ENCODE assay signal across 15 cellular contexts in genomic region chr5:172896465-172896864, GRCh38.
A peak's percentile ranks its signal among the peaks of the same experiment; 100 is the strongest.
DNase-seq lines count a peak whose midpoint lies in the region; ATAC-seq, FAIRE-seq and TF ChIP-seq lines count a peak whose summit lies in the region.
"Had no signal": no experiment of that assay in that cellular context is flagged by ENCODE, and none has a peak within 500 bp of the region (broad histone marks: within the 10 kb centered on the region; RNA-seq: fewer than 3 reads in every experiment).

No MANE protein-coding gene starts in this region.

- H4K20me1 ChIP-seq in K562 (replicated peaks; ENCODE audit: control insufficient read depth, insufficient read depth, low read length) (no peaks in the 10 kb centered on the region), smooth muscle cell (ENCODE audit: low read depth) (no peaks in the 10 kb centered on the region), neural progenitor cell (ENCODE audit: low read depth) (peaks cover 40% of the 10 kb centered on the region)

- H3K4me2 ChIP-seq in K562 (ENCODE audit: insufficient read depth, low read length) (no peak overlapping the region), smooth muscle cell (peak overlapping the region; percentile 68), neural progenitor cell (no peak overlapping the region)

- in situ Hi-C loops in K562 (cut with MboI) = no loop called here

- intact Hi-C loops in CD14-positive monocyte (cut with micrococcal nuclease) = no loop called here
- intact Hi-C loops in K562 (cut with micrococcal nuclease) = no loop called here

- no peak for DNase-seq in CD14-positive monocyte (ENCODE audit: low spot score)
- no peak for DNase-seq in K562 (ENCODE audit: extremely low read depth in 1 of 4, low spot score in 3 of 4)
- DNase-seq in smooth muscle cell (lab: John Stamatoyannopoulos, UW; ENCODE audit: unreplicated experiment) = no peak
- no peak for DNase-seq in neural progenitor cell (ENCODE audit: low spot score)
- DNase-seq in GM10266 (ENCODE audit: extremely low spot score) = no peak
- no peak for DNase-seq in SW480 (ENCODE audit: low spot score)
- DNase-seq: immature natural killer cell, occipital lobe, SIG-M5, WERI-Rb-1 had no signal

- TF ChIP-seq POLR2A in K562 (conservative IDR thresholded peaks at IDR 0.05) = no peak

- H3K27ac ChIP-seq in K562 (ENCODE audit: extremely low read depth, low read depth, low read length) (no peak overlapping the region), liver (ENCODE audit: low read depth in 1 of 2, low read length in 2 of 2) (peak overlapping the region; percentile 87 to 96), smooth muscle cell (ENCODE audit: low read depth) (peak overlapping the region; percentile 99), neural progenitor cell (no peak overlapping the region)
- H3K27ac ChIP-seq: C4-2B, WERI-Rb-1 had no signal

- no TSS peak for BruUV-seq in K562 (replicated peaks; lab: Mats Ljungman, UMichigan)

- H3K36me3 ChIP-seq in K562 (ENCODE audit: control insufficient read depth, insufficient read depth, low read length) = peaks cover 25% of the 10 kb centered on the region; the same call in 2 of the 3 replicates
- H3K36me3 ChIP-seq in liver (ENCODE audit: control insufficient read depth in 4 of 4, insufficient read depth in 3 of 4, low read depth in 1 of 4, low read length in 3 of 4) = peaks cover 0 to 2% (median 0%) of the 10 kb centered on the region in 4 donors
- no peaks in the 10 kb centered on the region for H3K36me3 ChIP-seq in smooth muscle cell (ENCODE audit: low read depth)
- no peaks in the 10 kb centered on the region for H3K36me3 ChIP-seq in neural progenitor cell
- H3K36me3 ChIP-seq: WERI-Rb-1 had no signal

- CTCF ChIA-PET in K562 (lab: Yijun Ruan, JAX; ENCODE audit: low intra/inter-chr PET ratio) = no interaction called here

- ATAC-seq in K562 = no peak
- ATAC-seq in HG02571 (IDR thresholded peaks at IDR 0.05; ENCODE audit: unreplicated experiment) = no peak
- ATAC-seq: esophagus mucosa had no signal

- no peak overlapping the region for H3K4me3 ChIP-seq in K562
- H3K4me3 ChIP-seq in liver (ENCODE audit: low read depth in 1 of 3, low read length in 3 of 3) = peak overlapping the region in 1 of 3 donors; percentile 33
- H3K4me3 ChIP-seq in smooth muscle cell = no peak overlapping the region
- H3K4me3 ChIP-seq in neural progenitor cell = no peak overlapping the region

- peak overlapping the region in 5 of 7 donors; percentile 6 to 88 (median 37) for H3K27ac Mint-ChIP-seq in CD14-positive monocyte
- H3K27ac Mint-ChIP-seq in neural progenitor cell = no peak overlapping the region

- H3K79me2 ChIP-seq in K562 (ENCODE audit: control insufficient read depth, insufficient read depth, low read length) (no peaks in the 10 kb centered on the region), smooth muscle cell (ENCODE audit: low read depth) (no peaks in the 10 kb centered on the region), neural progenitor cell (ENCODE audit: low read depth) (no peaks in the 10 kb centered on the region)

- WGBS in K562 (ENCODE audit: insufficient coverage, low coverage, missing lambda C conversion rate) = 79% methylated on average over 7 of the region's 7 CpGs
- 39% methylated on average over 7 of the region's 7 CpGs for WGBS in liver
- 90% methylated on average over 7 of the region's 7 CpGs for WGBS in smooth muscle cell (ENCODE audit: low lambda C conversion rate)

- H3K9me3 ChIP-seq in K562 (replicated peaks; ENCODE audit: control insufficient read depth, insufficient read depth, low read depth, low read length) (no peaks in the 10 kb centered on the region), liver (ENCODE audit: control insufficient read depth in 4 of 4, low read length in 3 of 4) (no peaks in the 10 kb centered on the region), smooth muscle cell (replicated peaks; ENCODE audit: low read depth) (no peaks in the 10 kb centered on the region), neural progenitor cell (ENCODE audit: low read depth) (no peaks in the 10 kb centered on the region)

- H3K9me1 ChIP-seq in K562 (ENCODE audit: control insufficient read depth, insufficient read depth, low read length) = no peaks in the 10 kb centered on the region

- H2AFZ ChIP-seq in K562 (ENCODE audit: low read depth, low read length) = no peak overlapping the region
- no peak overlapping the region for H2AFZ ChIP-seq in smooth muscle cell (ENCODE audit: low read depth)
- no peak overlapping the region for H2AFZ ChIP-seq in neural progenitor cell (replicated peaks)

- H3K9ac ChIP-seq in K562 (ENCODE audit: insufficient read depth in 1 of 2, low read depth in 2 of 2, low read length in 2 of 2) = 0 out of 4 replicates have a peak overlapping the region, but pooled peaks of 1 of the 2 experiments have one; percentile 39
- H3K9ac ChIP-seq in liver (ENCODE audit: low read depth in 1 of 2, low read length in 2 of 2) = peak overlapping the region; percentile 18 to 60
- peak overlapping the region; percentile 90 for H3K9ac ChIP-seq in smooth muscle cell (ENCODE audit: low read depth)
- no peak overlapping the region for H3K9ac ChIP-seq in neural progenitor cell

- TF ChIP-seq CTCF in CD14-positive monocyte (IDR thresholded peaks at IDR 0.05) (no peak), K562 (IDR thresholded peaks at IDR 0.05 in 2 of 3, conservative IDR thresholded peaks at IDR 0.05 in 1 of 3; ENCODE audit: insufficient read depth in 2 of 3, low read depth in 1 of 3, low read length in 3 of 3) (no peak), liver (IDR thresholded peaks at IDR 0.05; ENCODE audit: low read depth, low read length, missing input control) (no peak), smooth muscle cell (IDR thresholded peaks at IDR 0.05; ENCODE audit: borderline replicate concordance, insufficient read depth, poor library complexity, severe bottlenecking) (no peak), neural progenitor cell (IDR thresholded peaks at IDR 0.05) (no peak), GM10266 (IDR thresholded peaks at IDR 0.05; ENCODE audit: control insufficient read depth, insufficient read depth, low read depth, missing control alignments) (no peak)

- peaks cover 28% of the 10 kb centered on the region for H3F3A ChIP-seq in smooth muscle cell (ENCODE audit: low read depth)
- peaks cover 19% of the 10 kb centered on the region for H3F3A ChIP-seq in neural progenitor cell (ENCODE audit: low read depth)

- H3K27me3 ChIP-seq in K562 (ENCODE audit: control insufficient read depth in 2 of 2, insufficient read depth in 2 of 2, low read length in 2 of 2) = no peaks in the 10 kb centered on the region
- no peaks in the 10 kb centered on the region for H3K27me3 ChIP-seq in liver (ENCODE audit: control insufficient read depth in 4 of 4, insufficient read depth in 4 of 4, low read length in 3 of 4)
- H3K27me3 ChIP-seq in smooth muscle cell (ENCODE audit: low read depth) = no peaks in the 10 kb centered on the region
- no peaks in the 10 kb centered on the region for H3K27me3 ChIP-seq in neural progenitor cell

- H3K4me1 Mint-ChIP-seq in CD14-positive monocyte (peaks cover 4% of the 10 kb centered on the region), neural progenitor cell (peaks cover 33% of the 10 kb centered on the region)

- H3K4me3 Mint-ChIP-seq in CD14-positive monocyte (no peak overlapping the region), neural progenitor cell (no peak overlapping the region)
- H3K4me3 Mint-ChIP-seq: brain had no signal

- H3K4me1 ChIP-seq in K562 (replicated peaks in 1 of 2; ENCODE audit: control insufficient read depth in 2 of 2, insufficient read depth in 2 of 2, low read length in 2 of 2) = peaks cover 9 to 13% of the 10 kb centered on the region in 2 experiments
- H3K4me1 ChIP-seq in liver (ENCODE audit: control insufficient read depth in 4 of 4, insufficient read depth in 4 of 4, low read length in 3 of 4) = peaks cover 21 to 77% (median 55%) of the 10 kb centered on the region in 4 donors
- H3K4me1 ChIP-seq in smooth muscle cell (ENCODE audit: low read depth) = peaks cover 17% of the 10 kb centered on the region
- peaks cover 13% of the 10 kb centered on the region for H3K4me1 ChIP-seq in neural progenitor cell

- H3K36me3 Mint-ChIP-seq in CD14-positive monocyte (peaks cover 43 to 58% of the 10 kb centered on the region in 2 donors), neural progenitor cell (peaks cover 7% of the 10 kb centered on the region)

- peaks cover 0 to 3% (median 0%) of the 10 kb centered on the region in 3 donors for H3K27me3 Mint-ChIP-seq in CD14-positive monocyte (ENCODE audit: low read depth in 3 of 3)
- peaks cover 2% of the 10 kb centered on the region for H3K27me3 Mint-ChIP-seq in neural progenitor cell (ENCODE audit: insufficient read depth, low read depth)
- H3K27me3 Mint-ChIP-seq: brain had no signal

- POLR2A ChIA-PET in K562 (lab: Yijun Ruan, JAX) = interaction anchor here (5.0 kb wide), 1 partner anchor 126 kb away, joined by 42 read pairs; the partner anchor contains the start of gene DUSP1

- FAIRE-seq in K562 (lab: Jason Lieb, UNC) = no peak

- TF ChIP-seq RAD21 in K562 (CRISPR knock-in tag; conservative IDR thresholded peaks at IDR 0.05 in 1 of 2, IDR thresholded peaks at IDR 0.05 in 1 of 2) (no peak), liver (IDR thresholded peaks at IDR 0.05) (no peak)

- no peaks in the 10 kb centered on the region for H3K9me3 Mint-ChIP-seq in CD14-positive monocyte
- H3K9me3 Mint-ChIP-seq in neural progenitor cell = no peaks in the 10 kb centered on the region
- H3K9me3 Mint-ChIP-seq: brain, immature natural killer cell had no signal

- TF ChIP-seq EP300 in K562 (IDR thresholded peaks at IDR 0.05; ENCODE audit: low read length) = no peak

TF ChIP-seq in K562, 482 proteins besides CTCF, POLR2A, EP300 and RAD21:
- TF ChIP-seq ZNF316 (IDR thresholded peaks at IDR 0.05) (peak; percentile 35; the same call in 1 of the 2 replicates), EWSR1 (IDR thresholded peaks at IDR 0.05; ENCODE audit: borderline replicate concordance, low read depth, partially characterized antibody) (no peak)

TF ChIP-seq in liver, 16 proteins besides CTCF, POLR2A, EP300 and RAD21 (continues in another document):
- peak; percentile 15 for TF ChIP-seq ZBTB33 (IDR thresholded peaks at IDR 0.05)
- TF ChIP-seq YY1 (IDR thresholded peaks at IDR 0.05) = peak; percentile 16
- TF ChIP-seq SP1 (IDR thresholded peaks at IDR 0.05) = no peak
- TF ChIP-seq HNF4A (conservative IDR thresholded peaks at IDR 0.05) = peak; percentile 32 to 74

Comparison
In these comparisons a context has a peak if more than half of its experiments do, and no peak if none do; other contexts are left out.
1. H3K27ac ChIP-seq: peak in liver (2 of 2) and smooth muscle cell (single experiment); none in K562 (single experiment) and neural progenitor cell (single experiment).